ENCODE assay signal across 36 cellular contexts in the genomic region with DNA sequence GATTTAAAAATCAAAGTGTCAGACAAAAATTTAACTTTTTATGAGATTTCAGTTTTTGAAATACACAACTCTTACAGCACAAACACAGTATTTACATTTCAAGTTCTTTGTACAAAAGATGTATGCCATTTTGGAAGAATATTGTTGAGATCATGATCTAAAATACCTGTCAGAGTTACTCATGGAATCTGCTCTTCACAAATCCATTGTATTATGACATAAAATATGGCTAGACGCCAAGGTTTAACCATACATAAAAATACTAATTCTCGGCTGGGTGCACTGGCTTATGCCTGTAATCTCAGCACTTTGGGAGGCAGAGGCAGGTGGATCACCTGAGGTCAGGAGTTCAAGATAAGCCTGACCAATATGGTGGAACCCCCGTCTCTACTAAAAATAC. TPM values are rescaled to one million over a fixed set of nuclear protein-coding genes. Genes with fewer than 3 reads are reported as not detected.
A peak's percentile ranks its signal among the peaks of the same experiment; 100 is the strongest.
DNase-seq lines count a peak whose midpoint lies in the region; ATAC-seq, FAIRE-seq and TF ChIP-seq lines count a peak whose summit lies in the region.
"Had no signal": no experiment of that assay in that cellular context is flagged by ENCODE, and none has a peak within 500 bp of the region (broad histone marks: within the 10 kb centered on the region; RNA-seq: fewer than 3 reads in every experiment).

No MANE protein-coding gene starts in this region.

- POLR2A ChIA-PET in MCF 10A (lab: Yijun Ruan, JAX) (interaction anchor here (0.6 to 2.0 kb wide), 3 partner anchors 10 to 338 kb away, joined by 3 to 5 read pairs (median 4); a partner anchor contains a TSS), K562 (lab: Yijun Ruan, JAX) (no interaction called here)

- H4K20me1 ChIP-seq in K562 (replicated peaks; ENCODE audit: control insufficient read depth, insufficient read depth, low read length), result no peaks in the 10 kb centered on the region

- no peak overlapping the region for H2AFZ ChIP-seq in K562 (ENCODE audit: low read depth, low read length)

- no peaks in the 10 kb centered on the region for H3K4me1 Mint-ChIP-seq in MCF 10A (ENCODE audit: insufficient read depth, unreplicated experiment)
- H3K4me1 Mint-ChIP-seq: activated CD4-positive, alpha-beta T cell treated with anti-CD3 and anti-CD28 coated beads for 36 hours had no signal

- no peaks in the 10 kb centered on the region for H3K9me1 ChIP-seq in K562 (ENCODE audit: control insufficient read depth, insufficient read depth, low read length)

- BruUV-seq in MCF 10A (replicated peaks; lab: Mats Ljungman, UMichigan) (no TSS peak), K562 (replicated peaks; lab: Mats Ljungman, UMichigan) (no TSS peak)

- H3K4me3 ChIP-seq in breast epithelium, result no peak overlapping the region
- H3K4me3 ChIP-seq in K562, result no peak overlapping the region
- H3K4me3 ChIP-seq: cardiac muscle cell, coronary artery, left ventricle myocardium inferior, prostate gland, right lobe of liver, thyroid gland, vagina had no signal

- in situ Hi-C loops in K562 (cut with MboI), result no loop called here

- H3K9me3 ChIP-seq in breast epithelium (no peaks in the 10 kb centered on the region), K562 (replicated peaks; ENCODE audit: control insufficient read depth, insufficient read depth, low read depth, low read length) (no peaks in the 10 kb centered on the region)
- H3K9me3 ChIP-seq: left ventricle myocardium inferior, prostate gland, right lobe of liver, thyroid gland, vagina had no signal

- H3K9ac ChIP-seq in K562 (ENCODE audit: insufficient read depth in 1 of 2, low read depth in 2 of 2, low read length in 2 of 2), result no peak overlapping the region

- H3K27me3 ChIP-seq in breast epithelium, result no peaks in the 10 kb centered on the region
- no peaks in the 10 kb centered on the region for H3K27me3 ChIP-seq in K562 (ENCODE audit: control insufficient read depth in 2 of 2, insufficient read depth in 2 of 2, low read length in 2 of 2)
- H3K27me3 ChIP-seq: cardiac muscle cell, right lobe of liver, thyroid gland, vagina had no signal

- no peak for TF ChIP-seq EP300 in K562 (IDR thresholded peaks at IDR 0.05; ENCODE audit: low read length)

- intact Hi-C loops in MCF 10A (cut with micrococcal nuclease) (no loop called here), breast epithelium (cut with DNase I; ENCODE audit: low total_unique reads) (no loop called here), K562 (cut with micrococcal nuclease) (no loop called here)

- H3K4me1 ChIP-seq in breast epithelium (no peaks in the 10 kb centered on the region), K562 (replicated peaks in 1 of 2; ENCODE audit: control insufficient read depth in 2 of 2, insufficient read depth in 2 of 2, low read length in 2 of 2) (no peaks in the 10 kb centered on the region)
- H3K4me1 ChIP-seq: prostate gland, right lobe of liver, vagina had no signal

- H3K4me3 Mint-ChIP-seq in MCF 10A (ENCODE audit: unreplicated experiment), result no peak overlapping the region
- H3K4me3 Mint-ChIP-seq: activated CD4-positive, alpha-beta T cell treated with anti-CD3 and anti-CD28 coated beads for 36 hours; CD8-positive, alpha-beta memory T cell; effector memory CD8-positive, alpha-beta T cell had no signal

- TF ChIP-seq POLR2A in breast epithelium (IDR thresholded peaks at IDR 0.05) (no peak), K562 (conservative IDR thresholded peaks at IDR 0.05) (no peak)

- no peak for TF ChIP-seq CTCF in MCF 10A (IDR thresholded peaks at IDR 0.05; ENCODE audit: unreplicated experiment)
- TF ChIP-seq CTCF in breast epithelium (IDR thresholded peaks at IDR 0.05), result no peak
- no peak for TF ChIP-seq CTCF in K562 (IDR thresholded peaks at IDR 0.05 in 2 of 3, conservative IDR thresholded peaks at IDR 0.05 in 1 of 3; ENCODE audit: insufficient read depth in 2 of 3, low read depth in 1 of 3, low read length in 3 of 3)

- 81% methylated on average over 3 of the region's 3 CpGs for WGBS in K562 (ENCODE audit: insufficient coverage, low coverage, missing lambda C conversion rate)

- H3K27me3 Mint-ChIP-seq in MCF 10A (ENCODE audit: insufficient read depth, unreplicated experiment), result no peaks in the 10 kb centered on the region
- H3K27me3 Mint-ChIP-seq: activated CD4-positive, alpha-beta T cell treated with anti-CD3 and anti-CD28 coated beads for 36 hours; CD8-positive, alpha-beta memory T cell; effector memory CD8-positive, alpha-beta T cell had no signal

- CTCF ChIA-PET in MCF 10A (lab: Yijun Ruan, JAX) (no interaction called here), K562 (lab: Yijun Ruan, JAX; ENCODE audit: low intra/inter-chr PET ratio) (interaction anchor here (0.6 kb wide), 1 partner anchor 172 kb away, joined by 4 read pairs; no protein-coding TSS in a partner anchor)

- ATAC-seq in K562 (no peak), GM21390 (IDR thresholded peaks at IDR 0.05; ENCODE audit: unreplicated experiment) (no peak), GM18909 (IDR thresholded peaks at IDR 0.05; ENCODE audit: poor library complexity, unreplicated experiment) (no peak)
- ATAC-seq: activated CD4-positive, alpha-beta T cell treated with anti-CD3 and anti-CD28 coated beads for 36 hours; activated naive CD4-positive, alpha-beta T cell treated with anti-CD3 and anti-CD28 coated beads, Interleukin-2, amount 50 U/mL, for 72 hours; effector memory CD8-positive, alpha-beta T cell; esophagus mucosa; right lobe of liver had no signal

- no peak overlapping the region for H3K4me2 ChIP-seq in K562 (ENCODE audit: insufficient read depth, low read length)

- no peak for FAIRE-seq in K562 (lab: Jason Lieb, UNC)
- FAIRE-seq in RCC 7860 (lab: Jason Lieb, UNC), result no peak
- FAIRE-seq: keratinocyte had no signal

- no peaks in the 10 kb centered on the region for H3K9me3 Mint-ChIP-seq in MCF 10A (ENCODE audit: unreplicated experiment)
- H3K9me3 Mint-ChIP-seq: activated naive CD4-positive, alpha-beta T cell treated with anti-CD3 and anti-CD28 coated beads, Interleukin-2, amount 50 U/mL, for 72 hours; CD8-positive, alpha-beta memory T cell; effector memory CD8-positive, alpha-beta T cell had no signal

- no peak for TF ChIP-seq RAD21 in K562 (CRISPR knock-in tag; conservative IDR thresholded peaks at IDR 0.05 in 1 of 2, IDR thresholded peaks at IDR 0.05 in 1 of 2)

- peak; percentile 22 for DNase-seq in MCF 10A (ENCODE audit: unreplicated experiment)
- no peak for DNase-seq in breast epithelium (ENCODE audit: low spot score in 2 of 2)
- no peak for DNase-seq in K562 (ENCODE audit: extremely low read depth in 1 of 4, low spot score in 3 of 4)
- DNase-seq in iris pigment epithelial cell (ENCODE audit: low read depth), result peak; percentile 23
- DNase-seq in NCI-H2196 (lab: John Stamatoyannopoulos, UW; ENCODE audit: unreplicated experiment), result no peak
- no peak for DNase-seq in RCC 7860 (ENCODE audit: low spot score)
- DNase-seq: activated CD4-positive, alpha-beta T cell treated with anti-CD3 and anti-CD28 coated beads for 36 hours; activated CD8-positive, alpha-beta memory T cell treated with anti-CD3 and anti-CD28 coated beads for 24 hours; activated effector memory CD4-positive, alpha-beta T cell treated with Interleukin-2 at 50 U/mL for 16 hours; AML-193; CD8-positive, alpha-beta memory T cell; DMS 273 treated with DMSO at 0.1 percent for 48 hours; effector memory CD8-positive, alpha-beta T cell; EL; foreskin fibroblast; H7; head of caudate nucleus; left ventricle myocardium inferior; NCI-H1436 treated with DMSO at 0.1 percent for 48 hours; NCI-H446; NCI-H774; occipital lobe; OCI-M1; right lobe of liver; stimulated activated CD8-positive, alpha-beta memory T cell treated with anti-CD3 and anti-CD28 coated beads, Interleukin-4, amount 100 ng/mL, for 48 hours; thyroid gland had no signal

- H3K79me2 ChIP-seq in K562 (ENCODE audit: control insufficient read depth, insufficient read depth, low read length), result no peaks in the 10 kb centered on the region

- H3K36me3 ChIP-seq in breast epithelium (no peaks in the 10 kb centered on the region), K562 (ENCODE audit: control insufficient read depth, insufficient read depth, low read length) (peaks cover 84% of the 10 kb centered on the region)
- H3K36me3 ChIP-seq: prostate gland had no signal

- peaks cover 60% of the 10 kb centered on the region for H3K36me3 Mint-ChIP-seq in MCF 10A (ENCODE audit: insufficient read depth, unreplicated experiment)
- H3K36me3 Mint-ChIP-seq: activated naive CD4-positive, alpha-beta T cell treated with anti-CD3 and anti-CD28 coated beads, Interleukin-2, amount 50 U/mL, for 72 hours had no signal

- no peak overlapping the region for H3K27ac Mint-ChIP-seq in MCF 10A (ENCODE audit: low read depth, unreplicated experiment)
- H3K27ac Mint-ChIP-seq: activated CD4-positive, alpha-beta T cell treated with anti-CD3 and anti-CD28 coated beads for 36 hours had no signal

- no peak overlapping the region for H3K27ac ChIP-seq in breast epithelium
- H3K27ac ChIP-seq in K562 (ENCODE audit: extremely low read depth, low read depth, low read length), result no peak overlapping the region
- H3K27ac ChIP-seq: cardiac muscle cell, coronary artery, left ventricle myocardium inferior, prostate gland, right lobe of liver, vagina had no signal

RNA-seq across cellular contexts. Expression of a gene that starts 6.2 kb away (rescaled TPM):
- not detected in 2 replicates for total RNA-seq in MCF 10A (2022)
- under 1 TPM in 2 of 3 donors, not detected in 1; 0.16 to 0.33 TPM for total RNA-seq in breast epithelium
- total RNA-seq in K562 (2011; cell fraction: chromatin; rRNA removed; ENCODE audit: low replicate concordance), result 0.35 and 0.97 TPM in 2 replicates
- total RNA-seq in K562 (2011; cell fraction: nucleolus; rRNA removed), result 0.33 TPM in 1 of 2 replicates, not detected in the other
- 0.37 and 0.46 TPM in 2 replicates for total RNA-seq in K562 (2011; cell fraction: nucleoplasm; rRNA removed)
- 0.37 TPM in 1 of 2 replicates, not detected in the other for total RNA-seq in K562 (2014; rRNA removed)
- total RNA-seq in K562 (2014; rRNA removed; fragmentation: Illumina TruSeq; extraction: Trizol), result 0.15 TPM in 1 of 2 replicates, not detected in the other
- 0.22 TPM in 1 of 2 replicates, not detected in the other for total RNA-seq in K562 (2015; rRNA removed; fragmentation: Illumina TruSeq; extraction: Trizol)
- not detected in 2 replicates for total RNA-seq in K562 (2021)
- 0.11 and 0.16 TPM in 2 replicates for polyA plus RNA-seq in K562 (2011; rRNA removed)
- not detected in 2 replicates for polyA plus RNA-seq in K562 (2011; cell fraction: cytosol; rRNA removed)
- 0.10 and 0.11 TPM in 2 replicates for polyA plus RNA-seq in K562 (2011; cell fraction: nucleus; rRNA removed)
- polyA plus RNA-seq in K562 (2012), result 0.16 and 0.29 TPM in 2 replicates
- polyA plus RNA-seq in K562 (2014; fragmentation: Illumina TruSeq; extraction: Trizol), result not detected in 2 replicates
- under 1 TPM; 0.25 TPM for polyA plus RNA-seq in K562 (2014; fragmentation: Nextera tagmentation; extraction: Ambion mirVana)
- not detected in 2 replicates for polyA plus RNA-seq in K562 (2014; rRNA removed)
- 0.15 TPM in 1 of 2 replicates, not detected in the other for polyA minus RNA-seq in K562 (2011; rRNA and poly(A)+ RNA removed)
- polyA minus RNA-seq in K562 (2011; cell fraction: cytosol; rRNA and poly(A)+ RNA removed), result not detected in 2 replicates
- 0.11 and 0.13 TPM in 2 replicates for polyA minus RNA-seq in K562 (2011; cell fraction: nucleus; rRNA and poly(A)+ RNA removed)
- total RNA-seq: cardiac muscle cell, H7, left ventricle myocardium inferior, mesenteric fat pad, right lobe of liver, vagina had no signal

RNA-seq across cellular contexts. Expression of a gene that starts 48.0 kb away (rescaled TPM):
- total RNA-seq in MCF 10A (2022) (28.1 and 33.5 TPM in 2 replicates), breast epithelium (100 to 1,000 TPM; 148 to 334 (median 278) TPM), K562 (2014; rRNA removed) (170 and 210 TPM in 2 replicates), K562 (2014; rRNA removed; fragmentation: Illumina TruSeq; extraction: Trizol) (112 and 123 TPM in 2 replicates), K562 (2015; rRNA removed; fragmentation: Illumina TruSeq; extraction: Trizol) (75.4 and 75.5 TPM in 2 replicates), K562 (2021) (95.0 and 103 TPM in 2 replicates)
- 54.6 and 85.9 TPM in 2 replicates for total RNA-seq in K562 (2011; cell fraction: chromatin; rRNA removed; ENCODE audit: low replicate concordance)
- total RNA-seq in K562 (2011; cell fraction: nucleolus; rRNA removed), result 78.3 and 80.9 TPM in 2 replicates
- total RNA-seq in K562 (2011; cell fraction: nucleoplasm; rRNA removed), result 85.9 and 96.9 TPM in 2 replicates
- polyA plus RNA-seq in K562 (2011; rRNA removed) (66.5 and 91.9 TPM in 2 replicates), K562 (2014; fragmentation: Illumina TruSeq; extraction: Trizol) (62.8 and 69.4 TPM in 2 replicates), K562 (2014; fragmentation: Nextera tagmentation; extraction: Ambion mirVana) (10 to 100 TPM; 15.3 to 24.3 TPM), K562 (2014; rRNA removed) (92.5 and 111 TPM in 2 replicates)
- 47.4 and 49.6 TPM in 2 replicates for polyA plus RNA-seq in K562 (2011; cell fraction: cytosol; rRNA removed)
- 42.3 and 43.3 TPM in 2 replicates for polyA plus RNA-seq in K562 (2011; cell fraction: nucleus; rRNA removed)
- 75.7 and 82.7 TPM in 2 replicates for polyA plus RNA-seq in K562 (2012)
- polyA minus RNA-seq in K562 (2011; rRNA and poly(A)+ RNA removed), result 32.0 and 33.2 TPM in 2 replicates
- polyA minus RNA-seq in K562 (2011; cell fraction: cytosol; rRNA and poly(A)+ RNA removed), result 25.0 and 28.9 TPM in 2 replicates
- polyA minus RNA-seq in K562 (2011; cell fraction: nucleus; rRNA and poly(A)+ RNA removed), result 58.8 and 71.3 TPM in 2 replicates

Comparison
In these comparisons a context has a peak if more than half of its experiments do, and no peak if none do; other contexts are left out.
1. DNase-seq: peak in MCF 10A (single experiment) and iris pigment epithelial cell (single experiment); none in breast epithelium (0 of 2), K562 (0 of 4), NCI-H2196 (single experiment) and RCC 7860 (single experiment).